8 cellular contexts compared by ENCODE assay signal in genomic region chr13:23888658-23889597, GRCh38. TPM values are rescaled to one million over a fixed set of nuclear protein-coding genes. Genes with fewer than 3 reads are reported as not detected.
DNase-seq lines count a peak whose midpoint lies in the region; ATAC-seq and TF ChIP-seq lines count a peak whose summit lies in the region.

TSS of gene MIPEP (minus strand) at chr13:23889400. CDS start at chr13:23889320, 80 bp downstream.

- H3K9me3 Mint-ChIP-seq in HFFc6, result no peaks in the 10 kb centered on the region
- H3K9me3 Mint-ChIP-seq in activated naive CD8-positive, alpha-beta T cell (ENCODE audit: low read depth), result no peaks in the 10 kb centered on the region

- peak; percentile 93 for DNase-seq in GM10266 (ENCODE audit: extremely low spot score)
- DNase-seq in HFFc6, result peak; percentile 90
- peak; percentile 95 for DNase-seq in NAMALWA (ENCODE audit: low spot score)
- peak; percentile 77 for DNase-seq in SKM-1 (lab: John Stamatoyannopoulos, UW; ENCODE audit: unreplicated experiment)
- peak; percentile 96 for DNase-seq in glomerular visceral epithelial cell (ENCODE audit: extremely low spot score)
- DNase-seq in osteoblast (ENCODE audit: insufficient read length, low spot score, missing footprints), result peak; percentile 97
- peak; percentile 71 for DNase-seq in thoracic aorta (ENCODE audit: low spot score)

- peak; percentile 89 for TF ChIP-seq CTCF in GM10266 (IDR thresholded peaks at IDR 0.05; ENCODE audit: control insufficient read depth, insufficient read depth, low read depth, missing control alignments)
- peak; percentile 83 for TF ChIP-seq CTCF in HFFc6 (IDR thresholded peaks at IDR 0.05)
- TF ChIP-seq CTCF in osteoblast (IDR thresholded peaks at IDR 0.05; ENCODE audit: extremely low read depth, low read depth, low read length), result peak; percentile 79
- TF ChIP-seq CTCF in thoracic aorta (IDR thresholded peaks at IDR 0.05), result peak; percentile 71

- peak within 1 kb of the TSS; percentile 72 for H3K27ac Mint-ChIP-seq in HFFc6
- peak within 1 kb of the TSS; percentile 64 for H3K27ac Mint-ChIP-seq in activated naive CD8-positive, alpha-beta T cell

- H3K4me3 Mint-ChIP-seq in HFFc6, result peak within 1 kb of the TSS; percentile 86
- H3K4me3 Mint-ChIP-seq in activated naive CD8-positive, alpha-beta T cell, result peak within 1 kb of the TSS; percentile 86

- no peaks in the 10 kb centered on the region for H3K27me3 ChIP-seq in osteoblast (ENCODE audit: insufficient read depth, low read length)
- H3K27me3 ChIP-seq in thoracic aorta (replicated peaks; ENCODE audit: insufficient read depth), result no peaks in the 10 kb centered on the region

- peak within 1 kb of the TSS; percentile 90 for H3K27ac ChIP-seq in osteoblast (ENCODE audit: low read depth, low read length)
- peak within 1 kb of the TSS; percentile 64 to 81 for H3K27ac ChIP-seq in thoracic aorta

- no peaks in the 10 kb centered on the region for H3K27me3 Mint-ChIP-seq in HFFc6 (ENCODE audit: insufficient read depth)
- H3K27me3 Mint-ChIP-seq in activated naive CD8-positive, alpha-beta T cell, result no peaks in the 10 kb centered on the region

- H3K36me3 ChIP-seq in osteoblast (ENCODE audit: insufficient read depth, low read length) (peaks cover 12% of the 10 kb centered on the region), thoracic aorta (no peaks in the 10 kb centered on the region)

- H3K36me3 Mint-ChIP-seq in HFFc6 (ENCODE audit: low read depth), result peaks cover 6% of the 10 kb centered on the region
- H3K36me3 Mint-ChIP-seq in activated naive CD8-positive, alpha-beta T cell, result peaks cover 3% of the 10 kb centered on the region

- peak within 1 kb of the TSS; percentile 90 for H3K4me2 ChIP-seq in osteoblast (ENCODE audit: insufficient read depth, low read length)

- H3K4me1 Mint-ChIP-seq in HFFc6 (ENCODE audit: low read depth), result peaks cover 31% of the 10 kb centered on the region
- peaks cover 25% of the 10 kb centered on the region for H3K4me1 Mint-ChIP-seq in activated naive CD8-positive, alpha-beta T cell (ENCODE audit: low read depth)

- peak within 1 kb of the TSS; percentile 98 for H3K4me3 ChIP-seq in osteoblast (ENCODE audit: insufficient read depth, low read length)
- peak within 1 kb of the TSS; percentile 84 for H3K4me3 ChIP-seq in thoracic aorta

- peaks cover 23% of the 10 kb centered on the region for H3K79me2 ChIP-seq in osteoblast (ENCODE audit: insufficient read depth, low read length)

- peak within 1 kb of the TSS; percentile 93 for H2AFZ ChIP-seq in osteoblast (ENCODE audit: low read length)

- ATAC-seq in thoracic aorta (ENCODE audit: insufficient number of reproducible peaks, low FRiP score, low read depth), result peak; percentile 96

- H3K9me3 ChIP-seq in osteoblast (ENCODE audit: low read depth, low read length) (no peaks in the 10 kb centered on the region), thoracic aorta (no peaks in the 10 kb centered on the region)

- no peaks in the 10 kb centered on the region for H4K20me1 ChIP-seq in osteoblast (ENCODE audit: insufficient read depth, low read length)

- H3K4me1 ChIP-seq in osteoblast (ENCODE audit: insufficient read depth, low read length) (peaks cover 12% of the 10 kb centered on the region), thoracic aorta (ENCODE audit: control insufficient read depth in 1 of 2, low read depth in 2 of 2) (peaks cover 6 to 12% of the 10 kb centered on the region in 2 donors)

RNA-seq across cellular contexts. Expression of gene MIPEP, which starts in this region (rescaled TPM):
- 10 to 100 TPM; 11.3 to 15.6 (median 13.1) TPM for total RNA-seq in HFFc6 (2021; fragmentation: NEBNext Ultra II Directional; extraction: Animal tissue kit (Norgen Biotek cat#: 25700))
- total RNA-seq in osteoblast (29.3 and 33.3 TPM in 2 replicates), thoracic aorta (10 to 100 TPM; 11.6 to 12.0 TPM)

Comparison
In these comparisons a context has a peak if more than half of its experiments do, and no peak if none do; other contexts are left out.
1. Peak in every context shown above with its lines: DNase-seq, ATAC-seq, H3K4me3 ChIP-seq and H3K27ac ChIP-seq.